In the genomic region with DNA sequence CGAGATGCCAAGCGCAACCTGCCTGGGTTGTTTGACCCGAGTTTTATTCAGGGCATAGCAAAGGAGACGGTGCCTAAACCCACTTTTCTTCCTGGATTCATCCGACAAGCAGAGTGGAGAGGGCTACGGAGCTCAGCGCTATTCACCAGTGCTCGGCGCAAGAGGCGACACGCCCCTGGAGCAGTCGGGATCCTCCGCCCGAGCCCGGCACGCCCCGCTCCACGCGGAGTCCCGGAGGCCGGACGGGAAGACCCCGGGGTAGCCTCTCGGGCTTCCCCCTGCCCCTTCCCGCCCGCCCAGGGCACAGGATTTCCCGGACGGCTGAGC, we compare ENCODE assay signal across 8 cellular contexts. TPM values are rescaled to one million over a fixed set of nuclear protein-coding genes. Genes with fewer than 3 reads are reported as not detected.
DNase-seq lines count a peak whose midpoint lies in the region; ATAC-seq and TF ChIP-seq lines count a peak whose summit lies in the region.

No MANE protein-coding gene starts in this region.

- H3K4me3 ChIP-seq in DOHH2 (ENCODE audit: low read length), result peak overlapping the region; percentile 80
- H3K4me3 ChIP-seq in HUES48 (ENCODE audit: low read depth, low read length), result peak overlapping the region; percentile 98

- H3K9me3 Mint-ChIP-seq in stimulated activated naive B cell treated with anti-CD40 and anti-IgM and Interleukin-4, amounts not matched to agents 10 μg/mL and 1 μg/mL and 100 μg/mL, for 72 hours, result no peaks in the 10 kb centered on the region

- H3K4me1 Mint-ChIP-seq in stimulated activated naive B cell treated with anti-CD40 and anti-IgM and Interleukin-4, amounts not matched to agents 10 μg/mL and 1 μg/mL and 100 μg/mL, for 72 hours, result peaks cover 29 to 44% of the 10 kb centered on the region in 2 donors

- H3K27ac Mint-ChIP-seq in stimulated activated naive B cell treated with anti-CD40 and anti-IgM and Interleukin-4, amounts not matched to agents 10 μg/mL and 1 μg/mL and 100 μg/mL, for 72 hours, result peak overlapping the region; percentile 38

- H3K27ac ChIP-seq in DOHH2 (ENCODE audit: low read depth, low read length), result no peak overlapping the region
- peak overlapping the region; percentile 36 for H3K27ac ChIP-seq in HUES48 (ENCODE audit: low read depth, low read length)

- peak; percentile 73 for DNase-seq in UCSD-AML1 (lab: John Stamatoyannopoulos, UW; ENCODE audit: unreplicated experiment)
- peak; percentile 28 for DNase-seq in effector CD4-positive, alpha-beta T cell
- peak; percentile 60 to 64 for DNase-seq in lung microvascular endothelial cell (ENCODE audit: low read depth in 2 of 2)
- no peak for DNase-seq in stimulated activated naive B cell treated with anti-CD40 and anti-IgM and Interleukin-4, amounts not matched to agents 10 μg/mL and 1 μg/mL and 100 μg/mL, for 72 hours
- DNase-seq in GM10266 (ENCODE audit: extremely low spot score), result no peak

- ATAC-seq in GM21515 (IDR thresholded peaks at IDR 0.05; ENCODE audit: unreplicated experiment), result peak; percentile 31
- ATAC-seq in stimulated activated naive B cell treated with anti-CD40 and anti-IgM and Interleukin-4, amounts not matched to agents 10 μg/mL and 1 μg/mL and 100 μg/mL, for 72 hours (replicated peaks), result peak; percentile 34 to 43

- H3K4me1 ChIP-seq in DOHH2 (ENCODE audit: control insufficient read depth, low read length), result peaks cover 21% of the 10 kb centered on the region
- H3K4me1 ChIP-seq in HUES48 (ENCODE audit: control insufficient read depth, insufficient read depth, low read length), result peaks cover 43% of the 10 kb centered on the region

- TF ChIP-seq CTCF in DOHH2 (IDR thresholded peaks at IDR 0.05; ENCODE audit: low read depth, low read length, poor library complexity, severe bottlenecking), result no peak
- no peak for TF ChIP-seq CTCF in GM10266 (IDR thresholded peaks at IDR 0.05; ENCODE audit: control insufficient read depth, insufficient read depth, low read depth, missing control alignments)

- H3K4me3 Mint-ChIP-seq in stimulated activated naive B cell treated with anti-CD40 and anti-IgM and Interleukin-4, amounts not matched to agents 10 μg/mL and 1 μg/mL and 100 μg/mL, for 72 hours, result peak overlapping the region; percentile 80 to 92

- H3K9me2 ChIP-seq in DOHH2 (replicated peaks; ENCODE audit: control insufficient read depth, low read length), result no peaks in the 10 kb centered on the region

- H3K27me3 Mint-ChIP-seq in stimulated activated naive B cell treated with anti-CD40 and anti-IgM and Interleukin-4, amounts not matched to agents 10 μg/mL and 1 μg/mL and 100 μg/mL, for 72 hours, result no peaks in the 10 kb centered on the region

- H3K9me3 ChIP-seq in DOHH2 (ENCODE audit: control insufficient read depth, insufficient read depth, low read length) (no peaks in the 10 kb centered on the region), HUES48 (ENCODE audit: control insufficient read depth, insufficient read depth, low read length) (no peaks in the 10 kb centered on the region)

- peaks cover 8 to 25% of the 10 kb centered on the region in 2 donors for H3K36me3 Mint-ChIP-seq in stimulated activated naive B cell treated with anti-CD40 and anti-IgM and Interleukin-4, amounts not matched to agents 10 μg/mL and 1 μg/mL and 100 μg/mL, for 72 hours

- H3K4me2 ChIP-seq in DOHH2 (ENCODE audit: low read length), result peak overlapping the region; percentile 96

- H3K36me3 ChIP-seq in DOHH2 (ENCODE audit: control insufficient read depth, low read length), result peaks cover 3% of the 10 kb centered on the region; the same call in 1 of the 2 replicates
- H3K36me3 ChIP-seq in HUES48 (ENCODE audit: control insufficient read depth, insufficient read depth, low read length), result no peaks in the 10 kb centered on the region

- peak overlapping the region; percentile 74 for H3K9ac ChIP-seq in HUES48 (ENCODE audit: low read depth, low read length)

- no peaks in the 10 kb centered on the region for H4K20me1 ChIP-seq in DOHH2 (ENCODE audit: control insufficient read depth, insufficient read depth, low read depth, low read length)

- peaks cover 5% of the 10 kb centered on the region for H3K79me2 ChIP-seq in DOHH2 (ENCODE audit: control insufficient read depth, low read length)

- H3K27me3 ChIP-seq in DOHH2 (ENCODE audit: control insufficient read depth, low read length) (peaks cover 17% of the 10 kb centered on the region), HUES48 (ENCODE audit: control insufficient read depth, insufficient read depth, low read length) (no peaks in the 10 kb centered on the region)

- no peaks in the 10 kb centered on the region for H3F3A ChIP-seq in DOHH2 (ENCODE audit: control insufficient read depth, insufficient read depth)

RNA-seq across cellular contexts. Expression of gene SERINC5, which starts 0.5 kb away (rescaled TPM):
- total RNA-seq in lung microvascular endothelial cell, result 12.2 and 20.4 TPM in 2 replicates

Comparison
In these comparisons a context has a peak if more than half of its experiments do, and no peak if none do; other contexts are left out.
1. DNase-seq: peak in UCSD-AML1 (single experiment), effector CD4-positive, alpha-beta T cell (single experiment) and lung microvascular endothelial cell (2 of 2); none in stimulated activated naive B cell treated with anti-CD40 and anti-IgM and Interleukin-4, amounts not matched to agents 10 μg/mL and 1 μg/mL and 100 μg/mL, for 72 hours (single experiment) and GM10266 (single experiment).